1 cellular context compared by ENCODE assay signal in the genomic region with DNA sequence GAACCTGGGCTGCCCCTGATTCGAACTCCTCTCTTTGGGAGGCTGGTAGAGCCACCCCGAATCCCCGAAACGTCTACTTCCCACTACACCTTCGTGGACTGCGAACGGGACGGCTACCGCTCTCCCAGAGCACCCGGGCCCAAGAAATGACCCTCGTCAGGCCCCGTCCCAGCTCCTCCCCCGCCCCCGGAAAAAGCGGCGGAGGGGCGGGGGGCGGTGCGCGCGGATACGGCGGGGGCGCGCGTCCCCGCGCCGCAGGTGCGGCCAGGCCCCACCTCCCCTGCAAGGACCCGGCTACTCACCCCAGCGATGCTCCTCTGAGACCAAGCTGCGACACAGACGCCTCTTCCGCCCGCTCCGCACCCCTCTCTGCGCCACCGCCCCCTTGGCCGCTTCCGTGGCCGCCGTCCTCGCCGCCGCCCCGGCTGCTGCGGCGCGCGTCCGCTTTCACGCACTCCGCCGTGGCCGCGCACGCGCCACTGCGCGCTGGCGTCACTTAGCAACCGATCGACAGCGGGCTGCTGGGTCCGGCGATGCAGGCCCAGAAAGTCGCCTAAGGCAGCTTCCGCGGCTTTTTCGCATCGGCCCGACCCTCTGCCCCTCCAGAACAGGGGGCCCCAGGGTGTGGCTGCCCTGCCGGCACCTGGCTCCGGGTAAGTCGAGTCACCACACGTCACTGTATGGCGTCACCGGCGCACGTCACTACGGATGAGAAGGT.
TF ChIP-seq lines count a peak whose summit lies in the region.

TSS of gene BTBD9 (minus strand) at position 432 of the 718 bp plus-strand sequence.

TF ChIP-seq in GM12878, 131 proteins besides CTCF, POLR2A, EP300 and RAD21 (continued from another document and continues in another):
- TF ChIP-seq, protein P1, sequence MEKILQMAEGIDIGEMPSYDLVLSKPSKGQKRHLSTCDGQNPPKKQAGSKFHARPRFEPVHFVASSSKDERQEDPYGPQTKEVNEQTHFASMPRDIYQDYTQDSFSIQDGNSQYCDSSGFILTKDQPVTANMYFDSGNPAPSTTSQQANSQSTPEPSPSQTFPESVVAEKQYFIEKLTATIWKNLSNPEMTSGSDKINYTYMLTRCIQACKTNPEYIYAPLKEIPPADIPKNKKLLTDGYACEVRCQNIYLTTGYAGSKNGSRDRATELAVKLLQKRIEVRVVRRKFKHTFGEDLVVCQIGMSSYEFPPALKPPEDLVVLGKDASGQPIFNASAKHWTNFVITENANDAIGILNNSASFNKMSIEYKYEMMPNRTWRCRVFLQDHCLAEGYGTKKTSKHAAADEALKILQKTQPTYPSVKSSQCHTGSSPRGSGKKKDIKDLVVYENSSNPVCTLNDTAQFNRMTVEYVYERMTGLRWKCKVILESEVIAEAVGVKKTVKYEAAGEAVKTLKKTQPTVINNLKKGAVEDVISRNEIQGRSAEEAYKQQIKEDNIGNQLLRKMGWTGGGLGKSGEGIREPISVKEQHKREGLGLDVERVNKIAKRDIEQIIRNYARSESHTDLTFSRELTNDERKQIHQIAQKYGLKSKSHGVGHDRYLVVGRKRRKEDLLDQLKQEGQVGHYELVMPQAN (conservative IDR thresholded peaks at IDR 0.05), result peak; percentile 62
- 0 out of 2 replicates have a peak, but pooled peaks have one; percentile 8 for TF ChIP-seq MAX (IDR thresholded peaks at IDR 0.05; ENCODE audit: low read depth, low read length)
- peak; percentile 50; the same call in 1 of the 2 replicates for TF ChIP-seq NR2F1 (conservative IDR thresholded peaks at IDR 0.05)
- peak; percentile 73; the same call in 1 of the 2 replicates for TF ChIP-seq NFXL1 (IDR thresholded peaks at IDR 0.05; ENCODE audit: borderline replicate concordance)
- no peak for TF ChIP-seq SUPT20H (IDR thresholded peaks at IDR 0.05; ENCODE audit: borderline replicate concordance, control insufficient read depth, low read depth, low read length)
- TF ChIP-seq JUNB (IDR thresholded peaks at IDR 0.05), result no peak
- no peak for TF ChIP-seq WRNIP1 (IDR thresholded peaks at IDR 0.05; ENCODE audit: borderline replicate concordance, low read depth, low read length)
- TF ChIP-seq, protein P2, sequence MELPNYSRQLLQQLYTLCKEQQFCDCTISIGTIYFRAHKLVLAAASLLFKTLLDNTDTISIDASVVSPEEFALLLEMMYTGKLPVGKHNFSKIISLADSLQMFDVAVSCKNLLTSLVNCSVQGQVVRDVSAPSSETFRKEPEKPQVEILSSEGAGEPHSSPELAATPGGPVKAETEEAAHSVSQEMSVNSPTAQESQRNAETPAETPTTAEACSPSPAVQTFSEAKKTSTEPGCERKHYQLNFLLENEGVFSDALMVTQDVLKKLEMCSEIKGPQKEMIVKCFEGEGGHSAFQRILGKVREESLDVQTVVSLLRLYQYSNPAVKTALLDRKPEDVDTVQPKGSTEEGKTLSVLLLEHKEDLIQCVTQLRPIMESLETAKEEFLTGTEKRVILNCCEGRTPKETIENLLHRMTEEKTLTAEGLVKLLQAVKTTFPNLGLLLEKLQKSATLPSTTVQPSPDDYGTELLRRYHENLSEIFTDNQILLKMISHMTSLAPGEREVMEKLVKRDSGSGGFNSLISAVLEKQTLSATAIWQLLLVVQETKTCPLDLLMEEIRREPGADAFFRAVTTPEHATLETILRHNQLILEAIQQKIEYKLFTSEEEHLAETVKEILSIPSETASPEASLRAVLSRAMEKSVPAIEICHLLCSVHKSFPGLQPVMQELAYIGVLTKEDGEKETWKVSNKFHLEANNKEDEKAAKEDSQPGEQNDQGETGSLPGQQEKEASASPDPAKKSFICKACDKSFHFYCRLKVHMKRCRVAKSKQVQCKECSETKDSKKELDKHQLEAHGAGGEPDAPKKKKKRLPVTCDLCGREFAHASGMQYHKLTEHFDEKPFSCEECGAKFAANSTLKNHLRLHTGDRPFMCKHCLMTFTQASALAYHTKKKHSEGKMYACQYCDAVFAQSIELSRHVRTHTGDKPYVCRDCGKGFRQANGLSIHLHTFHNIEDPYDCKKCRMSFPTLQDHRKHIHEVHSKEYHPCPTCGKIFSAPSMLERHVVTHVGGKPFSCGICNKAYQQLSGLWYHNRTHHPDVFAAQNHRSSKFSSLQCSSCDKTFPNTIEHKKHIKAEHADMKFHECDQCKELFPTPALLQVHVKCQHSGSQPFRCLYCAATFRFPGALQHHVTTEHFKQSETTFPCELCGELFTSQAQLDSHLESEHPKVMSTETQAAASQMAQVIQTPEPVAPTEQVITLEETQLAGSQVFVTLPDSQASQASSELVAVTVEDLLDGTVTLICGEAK (IDR thresholded peaks at IDR 0.05; ENCODE audit: borderline replicate concordance), result no peak
- peak; percentile 76 to 94 for TF ChIP-seq EGR1 (IDR thresholded peaks at IDR 0.05; ENCODE audit: borderline replicate concordance in 1 of 2, low read depth in 2 of 2, low read length in 2 of 2)
- TF ChIP-seq, protein P3, sequence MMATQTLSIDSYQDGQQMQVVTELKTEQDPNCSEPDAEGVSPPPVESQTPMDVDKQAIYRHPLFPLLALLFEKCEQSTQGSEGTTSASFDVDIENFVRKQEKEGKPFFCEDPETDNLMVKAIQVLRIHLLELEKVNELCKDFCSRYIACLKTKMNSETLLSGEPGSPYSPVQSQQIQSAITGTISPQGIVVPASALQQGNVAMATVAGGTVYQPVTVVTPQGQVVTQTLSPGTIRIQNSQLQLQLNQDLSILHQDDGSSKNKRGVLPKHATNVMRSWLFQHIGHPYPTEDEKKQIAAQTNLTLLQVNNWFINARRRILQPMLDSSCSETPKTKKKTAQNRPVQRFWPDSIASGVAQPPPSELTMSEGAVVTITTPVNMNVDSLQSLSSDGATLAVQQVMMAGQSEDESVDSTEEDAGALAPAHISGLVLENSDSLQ (IDR thresholded peaks at IDR 0.05), result peak; percentile 69; the same call in 1 of the 2 replicates
- peak; percentile 17 to 79; a peak in 2 of 4 replicates for TF ChIP-seq BHLHE40 (IDR thresholded peaks at IDR 0.05; ENCODE audit: borderline replicate concordance in 1 of 2, low read depth in 2 of 2, low read length in 1 of 2)
- peak; percentile 99 for TF ChIP-seq CREB1 (IDR thresholded peaks at IDR 0.05; ENCODE audit: low read depth)
- TF ChIP-seq RUNX3 (IDR thresholded peaks at IDR 0.05; ENCODE audit: low read length), result peak; percentile 42
- TF ChIP-seq, protein P4, sequence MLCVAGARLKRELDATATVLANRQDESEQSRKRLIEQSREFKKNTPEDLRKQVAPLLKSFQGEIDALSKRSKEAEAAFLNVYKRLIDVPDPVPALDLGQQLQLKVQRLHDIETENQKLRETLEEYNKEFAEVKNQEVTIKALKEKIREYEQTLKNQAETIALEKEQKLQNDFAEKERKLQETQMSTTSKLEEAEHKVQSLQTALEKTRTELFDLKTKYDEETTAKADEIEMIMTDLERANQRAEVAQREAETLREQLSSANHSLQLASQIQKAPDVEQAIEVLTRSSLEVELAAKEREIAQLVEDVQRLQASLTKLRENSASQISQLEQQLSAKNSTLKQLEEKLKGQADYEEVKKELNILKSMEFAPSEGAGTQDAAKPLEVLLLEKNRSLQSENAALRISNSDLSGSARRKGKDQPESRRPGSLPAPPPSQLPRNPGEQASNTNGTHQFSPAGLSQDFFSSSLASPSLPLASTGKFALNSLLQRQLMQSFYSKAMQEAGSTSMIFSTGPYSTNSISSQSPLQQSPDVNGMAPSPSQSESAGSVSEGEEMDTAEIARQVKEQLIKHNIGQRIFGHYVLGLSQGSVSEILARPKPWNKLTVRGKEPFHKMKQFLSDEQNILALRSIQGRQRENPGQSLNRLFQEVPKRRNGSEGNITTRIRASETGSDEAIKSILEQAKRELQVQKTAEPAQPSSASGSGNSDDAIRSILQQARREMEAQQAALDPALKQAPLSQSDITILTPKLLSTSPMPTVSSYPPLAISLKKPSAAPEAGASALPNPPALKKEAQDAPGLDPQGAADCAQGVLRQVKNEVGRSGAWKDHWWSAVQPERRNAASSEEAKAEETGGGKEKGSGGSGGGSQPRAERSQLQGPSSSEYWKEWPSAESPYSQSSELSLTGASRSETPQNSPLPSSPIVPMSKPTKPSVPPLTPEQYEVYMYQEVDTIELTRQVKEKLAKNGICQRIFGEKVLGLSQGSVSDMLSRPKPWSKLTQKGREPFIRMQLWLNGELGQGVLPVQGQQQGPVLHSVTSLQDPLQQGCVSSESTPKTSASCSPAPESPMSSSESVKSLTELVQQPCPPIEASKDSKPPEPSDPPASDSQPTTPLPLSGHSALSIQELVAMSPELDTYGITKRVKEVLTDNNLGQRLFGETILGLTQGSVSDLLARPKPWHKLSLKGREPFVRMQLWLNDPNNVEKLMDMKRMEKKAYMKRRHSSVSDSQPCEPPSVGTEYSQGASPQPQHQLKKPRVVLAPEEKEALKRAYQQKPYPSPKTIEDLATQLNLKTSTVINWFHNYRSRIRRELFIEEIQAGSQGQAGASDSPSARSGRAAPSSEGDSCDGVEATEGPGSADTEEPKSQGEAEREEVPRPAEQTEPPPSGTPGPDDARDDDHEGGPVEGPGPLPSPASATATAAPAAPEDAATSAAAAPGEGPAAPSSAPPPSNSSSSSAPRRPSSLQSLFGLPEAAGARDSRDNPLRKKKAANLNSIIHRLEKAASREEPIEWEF (IDR thresholded peaks at IDR 0.05; ENCODE audit: insufficient replicate concordance, low read depth, low read length), result no peak
- no peak for TF ChIP-seq SMC3 (IDR thresholded peaks at IDR 0.05; ENCODE audit: borderline replicate concordance, low read length)
- TF ChIP-seq BACH1 (IDR thresholded peaks at IDR 0.05; ENCODE audit: borderline replicate concordance), result peak; percentile 29; the same call in 1 of the 2 replicates
- TF ChIP-seq ZNF24 (IDR thresholded peaks at IDR 0.05), result 0 out of 2 replicates have a peak, but pooled peaks have one; percentile 59
- TF ChIP-seq TCF12 (IDR thresholded peaks at IDR 0.05; ENCODE audit: low read depth, low read length), result peak; percentile 56; the same call in 1 of the 2 replicates
- peak; percentile 50; the same call in 1 of the 2 replicates for TF ChIP-seq TCF3 (IDR thresholded peaks at IDR 0.05; ENCODE audit: borderline replicate concordance, insufficient read depth, low read depth, low read length)
- TF ChIP-seq SREBF1 (IDR thresholded peaks at IDR 0.05; ENCODE audit: low read length), result no peak
- TF ChIP-seq RAD51 (IDR thresholded peaks at IDR 0.05), result no peak
- TF ChIP-seq, protein P5, sequence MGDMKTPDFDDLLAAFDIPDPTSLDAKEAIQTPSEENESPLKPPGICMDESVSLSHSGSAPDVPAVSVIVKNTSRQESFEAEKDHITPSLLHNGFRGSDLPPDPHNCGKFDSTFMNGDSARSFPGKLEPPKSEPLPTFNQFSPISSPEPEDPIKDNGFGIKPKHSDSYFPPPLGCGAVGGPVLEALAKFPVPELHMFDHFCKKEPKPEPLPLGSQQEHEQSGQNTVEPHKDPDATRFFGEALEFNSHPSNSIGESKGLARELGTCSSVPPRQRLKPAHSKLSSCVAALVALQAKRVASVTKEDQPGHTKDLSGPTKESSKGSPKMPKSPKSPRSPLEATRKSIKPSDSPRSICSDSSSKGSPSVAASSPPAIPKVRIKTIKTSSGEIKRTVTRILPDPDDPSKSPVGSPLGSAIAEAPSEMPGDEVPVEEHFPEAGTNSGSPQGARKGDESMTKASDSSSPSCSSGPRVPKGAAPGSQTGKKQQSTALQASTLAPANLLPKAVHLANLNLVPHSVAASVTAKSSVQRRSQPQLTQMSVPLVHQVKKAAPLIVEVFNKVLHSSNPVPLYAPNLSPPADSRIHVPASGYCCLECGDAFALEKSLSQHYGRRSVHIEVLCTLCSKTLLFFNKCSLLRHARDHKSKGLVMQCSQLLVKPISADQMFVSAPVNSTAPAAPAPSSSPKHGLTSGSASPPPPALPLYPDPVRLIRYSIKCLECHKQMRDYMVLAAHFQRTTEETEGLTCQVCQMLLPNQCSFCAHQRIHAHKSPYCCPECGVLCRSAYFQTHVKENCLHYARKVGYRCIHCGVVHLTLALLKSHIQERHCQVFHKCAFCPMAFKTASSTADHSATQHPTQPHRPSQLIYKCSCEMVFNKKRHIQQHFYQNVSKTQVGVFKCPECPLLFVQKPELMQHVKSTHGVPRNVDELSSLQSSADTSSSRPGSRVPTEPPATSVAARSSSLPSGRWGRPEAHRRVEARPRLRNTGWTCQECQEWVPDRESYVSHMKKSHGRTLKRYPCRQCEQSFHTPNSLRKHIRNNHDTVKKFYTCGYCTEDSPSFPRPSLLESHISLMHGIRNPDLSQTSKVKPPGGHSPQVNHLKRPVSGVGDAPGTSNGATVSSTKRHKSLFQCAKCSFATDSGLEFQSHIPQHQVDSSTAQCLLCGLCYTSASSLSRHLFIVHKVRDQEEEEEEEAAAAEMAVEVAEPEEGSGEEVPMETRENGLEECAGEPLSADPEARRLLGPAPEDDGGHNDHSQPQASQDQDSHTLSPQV (IDR thresholded peaks at IDR 0.05), result 0 out of 2 replicates have a peak, but pooled peaks have one; percentile 15
- TF ChIP-seq NR2C2 (IDR thresholded peaks at IDR 0.05; ENCODE audit: borderline replicate concordance, control insufficient read depth, insufficient read length, low read depth), result no peak
- TF ChIP-seq IKZF1 (conservative IDR thresholded peaks at IDR 0.05), result peak; percentile 76
- no peak for TF ChIP-seq KDM1A (IDR thresholded peaks at IDR 0.05; ENCODE audit: borderline replicate concordance)
- TF ChIP-seq SMAD1 (IDR thresholded peaks at IDR 0.05; ENCODE audit: low read depth, partially characterized antibody), result no peak
- TF ChIP-seq PML (IDR thresholded peaks at IDR 0.05; ENCODE audit: low read length), result peak; percentile 68; the same call in 1 of the 2 replicates
- no peak for TF ChIP-seq NFIC (IDR thresholded peaks at IDR 0.05; ENCODE audit: low read depth, low read length)
- peak; percentile 75; the same call in 1 of the 2 replicates for TF ChIP-seq POLR2AphosphoS5 (IDR thresholded peaks at IDR 0.05; ENCODE audit: low read length)
- TF ChIP-seq CBX5 (IDR thresholded peaks at IDR 0.05; ENCODE audit: low read depth), result peak; percentile 36; the same call in 1 of the 2 replicates
- peak; percentile 79 for TF ChIP-seq ATF7 (IDR thresholded peaks at IDR 0.05; ENCODE audit: low read depth)
- TF ChIP-seq, protein P6, sequence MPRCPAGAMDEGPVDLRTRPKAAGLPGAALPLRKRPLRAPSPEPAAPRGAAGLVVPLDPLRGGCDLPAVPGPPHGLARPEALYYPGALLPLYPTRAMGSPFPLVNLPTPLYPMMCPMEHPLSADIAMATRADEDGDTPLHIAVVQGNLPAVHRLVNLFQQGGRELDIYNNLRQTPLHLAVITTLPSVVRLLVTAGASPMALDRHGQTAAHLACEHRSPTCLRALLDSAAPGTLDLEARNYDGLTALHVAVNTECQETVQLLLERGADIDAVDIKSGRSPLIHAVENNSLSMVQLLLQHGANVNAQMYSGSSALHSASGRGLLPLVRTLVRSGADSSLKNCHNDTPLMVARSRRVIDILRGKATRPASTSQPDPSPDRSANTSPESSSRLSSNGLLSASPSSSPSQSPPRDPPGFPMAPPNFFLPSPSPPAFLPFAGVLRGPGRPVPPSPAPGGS (IDR thresholded peaks at IDR 0.05; ENCODE audit: borderline replicate concordance, insufficient read depth, low read depth, low read length, poor library complexity, severe bottlenecking), result no peak
